Comparison of ENCODE assay signal across 10 cellular contexts in genomic region chr4:167020410-167020809, GRCh38.
DNase-seq lines count a peak whose midpoint lies in the region; ATAC-seq, FAIRE-seq and TF ChIP-seq lines count a peak whose summit lies in the region.
"Had no signal": no experiment of that assay in that cellular context is flagged by ENCODE, and none has a peak within 500 bp of the region (broad histone marks: within the 10 kb centered on the region; RNA-seq: fewer than 3 reads in every experiment).

No MANE protein-coding gene starts in this region.

- no peaks in the 10 kb centered on the region for H3K36me3 Mint-ChIP-seq in chondrocyte (ENCODE audit: low read depth)

- no peak overlapping the region for H3K4me3 Mint-ChIP-seq in chondrocyte (ENCODE audit: unreplicated experiment)

- no peak overlapping the region for H2AK5ac ChIP-seq in neuronal stem cell (ENCODE audit: low read depth, low read length)

- BruUV-seq in PC-3 (replicated peaks; lab: Mats Ljungman, UMichigan), result no TSS peak

- TF ChIP-seq CTCF in D721Med (IDR thresholded peaks at IDR 0.05; ENCODE audit: insufficient read depth, missing control alignments) (peak; percentile 17), PC-3 (conservative IDR thresholded peaks at IDR 0.05; ENCODE audit: low read depth, low read length) (peak; percentile 51), foreskin keratinocyte (conservative IDR thresholded peaks at IDR 0.05) (peak; percentile 42), chondrocyte (IDR thresholded peaks at IDR 0.05) (no peak)

- H3K79me1 ChIP-seq in neuronal stem cell (ENCODE audit: low read depth, low read length), result no peaks in the 10 kb centered on the region

- peaks cover 21% of the 10 kb centered on the region for H3K4me1 ChIP-seq in PC-3 (ENCODE audit: insufficient read depth, low read length)
- H3K4me1 ChIP-seq in foreskin keratinocyte, result no peaks in the 10 kb centered on the region
- H3K4me1 ChIP-seq in neuronal stem cell (ENCODE audit: control insufficient read depth in 2 of 2, insufficient read depth in 1 of 2, low read depth in 1 of 2, low read length in 2 of 2), result no peaks in the 10 kb centered on the region

- no peak overlapping the region for H2BK15ac ChIP-seq in neuronal stem cell (ENCODE audit: low read length)

- H3K79me2 ChIP-seq in PC-3 (ENCODE audit: low read length), result no peaks in the 10 kb centered on the region

- DNase-seq in D721Med (ENCODE audit: insufficient read length, low spot score), result no peak
- DNase-seq in H4 (ENCODE audit: low spot score), result peak; percentile 20
- DNase-seq in PC-3, result peak; percentile 13
- DNase-seq in foreskin keratinocyte, result no peak
- no peak for DNase-seq in chondrocyte (ENCODE audit: low spot score)
- DNase-seq in NCI-H446 treated with DMSO at 0.1 percent for 48 hours (lab: John Stamatoyannopoulos, UW), result no peak
- DNase-seq in neuronal stem cell (ENCODE audit: low spot score), result no peak
- no peak for DNase-seq in MV-4-11 (lab: John Stamatoyannopoulos, UW)
- DNase-seq: stimulated activated CD4-positive, alpha-beta T cell treated with anti-CD3 and anti-CD28 coated beads, Interleukin-2, amount 100 ng/mL, for 24 hours had no signal

- H4K91ac ChIP-seq in neuronal stem cell (ENCODE audit: low read depth, low read length, poor library complexity), result no peak overlapping the region

- no peak overlapping the region for H3K23ac ChIP-seq in neuronal stem cell (ENCODE audit: low read depth, low read length, poor library complexity)

- H3K4ac ChIP-seq in neuronal stem cell (ENCODE audit: low read length), result no peak overlapping the region

- intact Hi-C loops in PC-3 (cut with micrococcal nuclease), result loop anchor here (2.0 to 5.0 kb wide), 2 partner anchors 212 to 602 kb away; partner anchors contain the start of gene SPOCK3

- no peak for ATAC-seq in PC-3
- peak; percentile 40 for ATAC-seq in foreskin keratinocyte

- no peaks in the 10 kb centered on the region for H3F3A ChIP-seq in PC-3 (ENCODE audit: low read length, unreplicated experiment)

- no peak overlapping the region for H2AFZ ChIP-seq in PC-3 (ENCODE audit: low read length)
- H2AFZ ChIP-seq in neuronal stem cell (ENCODE audit: low read length), result no peak overlapping the region

- no peaks in the 10 kb centered on the region for H3K4me1 Mint-ChIP-seq in chondrocyte (ENCODE audit: low read depth)

- H3K4me3 ChIP-seq in PC-3 (ENCODE audit: low read length) (no peak overlapping the region), neuronal stem cell (ENCODE audit: low read length in 2 of 2) (no peak overlapping the region)
- H3K4me3 ChIP-seq: thoracic aorta had no signal

- H3K9ac ChIP-seq in PC-3 (ENCODE audit: low read length) (no peak overlapping the region), neuronal stem cell (ENCODE audit: low read depth, low read length, poor library complexity) (no peak overlapping the region)

- no peak overlapping the region for H2BK5ac ChIP-seq in neuronal stem cell (ENCODE audit: low read length)

- H3K27me3 Mint-ChIP-seq in chondrocyte (ENCODE audit: low read depth), result peaks cover 32% of the 10 kb centered on the region

- POLR2A ChIA-PET in PC-3 (lab: Charles Lee; ENCODE audit: unreplicated experiment), result no interaction called here

- no peaks in the 10 kb centered on the region for H4K20me1 ChIP-seq in PC-3 (ENCODE audit: low read length)

- no peak overlapping the region for H3K18ac ChIP-seq in neuronal stem cell (ENCODE audit: low read length)

- no CpG with 5 or more reads among the region's 1 CpG for WGBS in neuronal stem cell (ENCODE audit: extremely low coverage in 2 of 2, insufficient read length in 2 of 2, insufficient replicate concordance in 1 of 2), 2 donors

- no peak overlapping the region for H4K8ac ChIP-seq in neuronal stem cell (ENCODE audit: low read depth, low read length)

- H3K4me2 ChIP-seq in PC-3 (ENCODE audit: low read length), result no peak overlapping the region
- no peak overlapping the region for H3K4me2 ChIP-seq in neuronal stem cell (ENCODE audit: insufficient read depth, low read length, poor library complexity, severe bottlenecking)

- H3K36me3 ChIP-seq in PC-3 (ENCODE audit: low read depth, low read length) (no peaks in the 10 kb centered on the region), neuronal stem cell (replicated peaks in 1 of 2; ENCODE audit: control insufficient read depth in 2 of 2, insufficient read depth in 2 of 2, low read length in 2 of 2) (no peaks in the 10 kb centered on the region)
- H3K36me3 ChIP-seq: thoracic aorta had no signal

- H2BK12ac ChIP-seq in neuronal stem cell (ENCODE audit: low read length), result no peak overlapping the region

- no peak overlapping the region for H3K14ac ChIP-seq in neuronal stem cell (ENCODE audit: low read length)

- H3K27ac Mint-ChIP-seq in chondrocyte (ENCODE audit: unreplicated experiment), result no peak overlapping the region

- H3K9me3 Mint-ChIP-seq in chondrocyte (ENCODE audit: low read depth), result no peaks in the 10 kb centered on the region

- H3K9me2 ChIP-seq in PC-3 (replicated peaks; ENCODE audit: low read length), result no peaks in the 10 kb centered on the region

- no peak overlapping the region for H2BK120ac ChIP-seq in neuronal stem cell (ENCODE audit: low read depth, low read length)

- CTCF ChIA-PET in PC-3 (lab: Charles Lee), result interaction anchor here (0.7 kb wide), 1 partner anchor 696 kb away, joined by 5 read pairs; no protein-coding TSS in a partner anchor

- H3K27me3 ChIP-seq in PC-3 (ENCODE audit: low read length) (no peaks in the 10 kb centered on the region), foreskin keratinocyte (no peaks in the 10 kb centered on the region), neuronal stem cell (ENCODE audit: control insufficient read depth in 3 of 3, insufficient read depth in 3 of 3, low read depth in 1 of 3, low read length in 3 of 3) (no peaks in the 10 kb centered on the region)

- H3K9me3 ChIP-seq in PC-3 (ENCODE audit: low read length), result no peaks in the 10 kb centered on the region
- no peaks in the 10 kb centered on the region for H3K9me3 ChIP-seq in neuronal stem cell (replicated peaks in 1 of 2; ENCODE audit: control insufficient read depth in 2 of 2, insufficient read depth in 1 of 2, low read depth in 1 of 2, low read length in 2 of 2)
- H3K9me3 ChIP-seq: thoracic aorta had no signal

- FAIRE-seq in D721Med (lab: Jason Lieb, UNC), result peak; percentile 53

- H3K27ac ChIP-seq in PC-3 (ENCODE audit: low read length) (no peak overlapping the region), foreskin keratinocyte (no peak overlapping the region), neuronal stem cell (replicated peaks; ENCODE audit: low read length) (no peak overlapping the region)
- H3K27ac ChIP-seq: thoracic aorta had no signal

Comparison
In these comparisons a context has a peak if more than half of its experiments do, and no peak if none do; other contexts are left out.
1. DNase-seq: peak in H4 (single experiment) and PC-3 (single experiment); none in D721Med (single experiment), foreskin keratinocyte (0 of 2), chondrocyte (single experiment), NCI-H446 treated with DMSO at 0.1 percent for 48 hours (single experiment), neuronal stem cell (single experiment) and MV-4-11 (single experiment).